Comparison of ENCODE assay signal across 21 cellular contexts in genomic region chr13:31987535-31988170, GRCh38. TPM values are rescaled to one million over a fixed set of nuclear protein-coding genes. Genes with fewer than 3 reads are reported as not detected.
DNase-seq lines count a peak whose midpoint lies in the region; ATAC-seq and TF ChIP-seq lines count a peak whose summit lies in the region.
"Had no signal": no experiment of that assay in that cellular context is flagged by ENCODE, and none has a peak within 500 bp of the region (broad histone marks: within the 10 kb centered on the region; RNA-seq: fewer than 3 reads in every experiment).

No MANE protein-coding gene starts in this region.

- H3K27ac Mint-ChIP-seq in GM23338, result peak overlapping the region; percentile 34

- H3K9me3 Mint-ChIP-seq in GM23338, result peaks cover 2% of the 10 kb centered on the region; the same call in 2 of the 3 replicates
- H3K9me3 Mint-ChIP-seq: central memory CD8-positive, alpha-beta T cell had no signal

- H3K9me2 ChIP-seq in GM23338 (ENCODE audit: insufficient read depth), result no peaks in the 10 kb centered on the region

- H3K4me3 Mint-ChIP-seq in GM23338, result no peak overlapping the region
- H3K4me3 Mint-ChIP-seq: central memory CD8-positive, alpha-beta T cell had no signal

- intact Hi-C loops in stomach (cut with DNase I; ENCODE audit: low total_unique reads), result no loop called here

- H3K27ac ChIP-seq in GM23338 (ENCODE audit: low read depth), result no peak overlapping the region
- peak overlapping the region; percentile 17 for H3K27ac ChIP-seq in neuronal stem cell (replicated peaks; ENCODE audit: low read length)
- no peak overlapping the region for H3K27ac ChIP-seq in stomach
- H3K27ac ChIP-seq: adrenal gland, BLaER1, foreskin keratinocyte, ovary, RWPE1, testis had no signal

- H3F3A ChIP-seq in GM23338 (replicated peaks; ENCODE audit: low read depth), result no peaks in the 10 kb centered on the region

- H3K79me1 ChIP-seq in neuronal stem cell (ENCODE audit: low read depth, low read length), result no peaks in the 10 kb centered on the region

- DNase-seq in GM23338 (ENCODE audit: low spot score) (no peak), NCI-H69 (lab: John Stamatoyannopoulos, UW) (peak; percentile 59), amniotic epithelial cell (ENCODE audit: low read depth) (peak; percentile 33), neuronal stem cell (ENCODE audit: low spot score) (no peak), stomach (no peak), HT-29 (ENCODE audit: low spot score) (no peak), NCI-H1436 (lab: John Stamatoyannopoulos, UW) (no peak)
- DNase-seq: activated CD4-positive, alpha-beta T cell treated with anti-CD3 and anti-CD28 coated beads for 1 hour; activated effector memory CD4-positive, alpha-beta T cell treated with Interleukin-2 at 50 U/mL for 16 hours; adrenal gland; foreskin keratinocyte; left colon; NCI-H2029; NCI-H774; ovary; stimulated activated CD4-positive, alpha-beta T cell treated with anti-CD3 and anti-CD28 coated beads, Interleukin-4, amount 100 ng/mL, for 1 hour; stimulated activated CD8-positive, alpha-beta memory T cell treated with anti-CD3 and anti-CD28 coated beads, Interleukin-4, amount 100 ng/mL, for 48 hours; testis had no signal

- no peak overlapping the region for H4K91ac ChIP-seq in neuronal stem cell (ENCODE audit: low read depth, low read length, poor library complexity)

- no peak overlapping the region for H2BK12ac ChIP-seq in neuronal stem cell (ENCODE audit: low read length)

- no CpG with 5 or more reads among the region's 2 CpGs for WGBS in neuronal stem cell (ENCODE audit: extremely low coverage in 2 of 2, insufficient read length in 2 of 2, insufficient replicate concordance in 1 of 2), 2 donors
- WGBS in stomach, 5 donors, result 55 to 79% (median 66%) methylated on average over 2 of the region's 2 CpGs

- no peak overlapping the region for H3K4me3 ChIP-seq in GM23338
- no peak overlapping the region for H3K4me3 ChIP-seq in neuronal stem cell (ENCODE audit: low read length in 2 of 2)
- no peak overlapping the region for H3K4me3 ChIP-seq in stomach
- H3K4me3 ChIP-seq: adrenal gland, BLaER1, ovary, testis had no signal

- no peak for TF ChIP-seq EP300 in stomach (IDR thresholded peaks at IDR 0.05)

- H3K4me1 ChIP-seq in GM23338 (ENCODE audit: insufficient read depth) (no peaks in the 10 kb centered on the region), neuronal stem cell (ENCODE audit: control insufficient read depth in 2 of 2, insufficient read depth in 1 of 2, low read depth in 1 of 2, low read length in 2 of 2) (peaks cover 0 to 5% of the 10 kb centered on the region in 2 donors), stomach (peaks cover 0 to 35% (median 8%) of the 10 kb centered on the region in 4 donors)
- H3K4me1 ChIP-seq: BLaER1, testis had no signal

- no peaks in the 10 kb centered on the region for H3K27me3 Mint-ChIP-seq in GM23338 (ENCODE audit: insufficient read depth, low read depth, poor library complexity)

- H2AK5ac ChIP-seq in neuronal stem cell (ENCODE audit: low read depth, low read length), result no peak overlapping the region

- H2BK15ac ChIP-seq in neuronal stem cell (ENCODE audit: low read length), result no peak overlapping the region

- no peaks in the 10 kb centered on the region for H3K36me3 Mint-ChIP-seq in GM23338 (ENCODE audit: low read depth)

- H3K9me3 ChIP-seq in neuronal stem cell (replicated peaks in 1 of 2; ENCODE audit: control insufficient read depth in 2 of 2, insufficient read depth in 1 of 2, low read depth in 1 of 2, low read length in 2 of 2) (no peaks in the 10 kb centered on the region), stomach (no peaks in the 10 kb centered on the region)
- H3K9me3 ChIP-seq: adrenal gland, BLaER1, ovary, testis had no signal

- H3K14ac ChIP-seq in neuronal stem cell (ENCODE audit: low read length), result no peak overlapping the region

- H3K4me1 Mint-ChIP-seq in GM23338, result no peaks in the 10 kb centered on the region
- H3K4me1 Mint-ChIP-seq: central memory CD8-positive, alpha-beta T cell had no signal

- TF ChIP-seq CTCF in GM23338 (conservative IDR thresholded peaks at IDR 0.05; ENCODE audit: low read depth in 2 of 2) (no peak), stomach (IDR thresholded peaks at IDR 0.05) (no peak)

- H3K9ac ChIP-seq in neuronal stem cell (ENCODE audit: low read depth, low read length, poor library complexity), result no peak overlapping the region
- H3K9ac ChIP-seq: BLaER1 had no signal

- H3K18ac ChIP-seq in neuronal stem cell (ENCODE audit: low read length), result no peak overlapping the region

- H3K27me3 ChIP-seq in GM23338 (ENCODE audit: insufficient read depth), result no peaks in the 10 kb centered on the region
- H3K27me3 ChIP-seq in neuronal stem cell (ENCODE audit: control insufficient read depth in 3 of 3, insufficient read depth in 3 of 3, low read depth in 1 of 3, low read length in 3 of 3), result no peaks in the 10 kb centered on the region
- no peaks in the 10 kb centered on the region for H3K27me3 ChIP-seq in stomach
- H3K27me3 ChIP-seq: adrenal gland, BLaER1, foreskin keratinocyte, ovary, testis had no signal

- no peaks in the 10 kb centered on the region for H4K20me1 ChIP-seq in GM23338 (replicated peaks; ENCODE audit: insufficient read depth)
- H4K20me1 ChIP-seq: BLaER1 had no signal

- ATAC-seq in GM23338, result no peak
- ATAC-seq: foreskin keratinocyte, left colon had no signal

- H3K36me3 ChIP-seq in GM23338 (ENCODE audit: insufficient read depth) (no peaks in the 10 kb centered on the region), neuronal stem cell (replicated peaks in 1 of 2; ENCODE audit: control insufficient read depth in 2 of 2, insufficient read depth in 2 of 2, low read length in 2 of 2) (no peaks in the 10 kb centered on the region), stomach (no peaks in the 10 kb centered on the region)
- H3K36me3 ChIP-seq: adrenal gland, BLaER1, ovary had no signal

- H4K8ac ChIP-seq in neuronal stem cell (ENCODE audit: low read depth, low read length), result no peak overlapping the region

- H2BK5ac ChIP-seq in neuronal stem cell (ENCODE audit: low read length), result no peak overlapping the region

- no peak overlapping the region for H2AFZ ChIP-seq in GM23338
- no peak overlapping the region for H2AFZ ChIP-seq in neuronal stem cell (ENCODE audit: low read length)

- H2BK120ac ChIP-seq in neuronal stem cell (ENCODE audit: low read depth, low read length), result no peak overlapping the region

- H3K4ac ChIP-seq in neuronal stem cell (ENCODE audit: low read length), result no peak overlapping the region

- no peaks in the 10 kb centered on the region for H3K79me2 ChIP-seq in GM23338 (replicated peaks; ENCODE audit: insufficient read depth)

- H3K4me2 ChIP-seq in GM23338 (no peak overlapping the region), neuronal stem cell (ENCODE audit: insufficient read depth, low read length, poor library complexity, severe bottlenecking) (no peak overlapping the region)
- H3K4me2 ChIP-seq: BLaER1 had no signal

- no peak for TF ChIP-seq POLR2A in stomach (IDR thresholded peaks at IDR 0.05)

- no peak overlapping the region for H3K23ac ChIP-seq in neuronal stem cell (ENCODE audit: low read depth, low read length, poor library complexity)

TF ChIP-seq in GM23338, 12 proteins besides CTCF, POLR2A, EP300 and RAD21 (continues in another document):
- no peak for TF ChIP-seq ZNF114 (CRISPR knock-in tag; IDR thresholded peaks at IDR 0.05)

RNA-seq across cellular contexts. Expression of gene FRY, which starts 43.9 kb away (rescaled TPM):
- total RNA-seq in GM23338 (2014; rRNA removed; shearing (Covaris generic)), result 4.1 and 10.1 TPM in 2 replicates
- polyA plus RNA-seq in GM23338 (2016; fragmentation: Nextera tagmentation; extraction: Ambion mirVana) (1.3 and 2.4 TPM in 2 replicates), stomach (10 to 100 TPM in 2 of 3 donors, 1 to 10 TPM in 1; 5.3 to 12.8 (median 11.9) TPM)
- 2.1 TPM for polyA plus RNA-seq in neuronal stem cell (2013, experiment 1 of 2)
- 2.2 TPM for polyA plus RNA-seq in neuronal stem cell (2013, experiment 2 of 2)
- 10 to 100 TPM in 4 of 5 donors, 1 to 10 TPM in 1; 3.5 to 97.1 (median 28.6) TPM for total RNA-seq in stomach
- total RNA-seq in HT-29 (2014; rRNA removed; shearing (Covaris generic)), result 23.9 and 29.4 TPM in 2 replicates

Comparison
In these comparisons a context has a peak if more than half of its experiments do, and no peak if none do; other contexts are left out.
1. DNase-seq: peak in NCI-H69 (single experiment) and amniotic epithelial cell (single experiment); none in GM23338 (single experiment), neuronal stem cell (single experiment), stomach (single experiment), HT-29 (single experiment) and NCI-H1436 (single experiment).